11 cellular contexts compared by ENCODE assay signal in genomic region chr4:78707268-78707667, GRCh38.
DNase-seq lines count a peak whose midpoint lies in the region; ATAC-seq and TF ChIP-seq lines count a peak whose summit lies in the region.
"Had no signal": no experiment of that assay in that cellular context is flagged by ENCODE, and none has a peak within 500 bp of the region (broad histone marks: within the 10 kb centered on the region; RNA-seq: fewer than 3 reads in every experiment).

No MANE protein-coding gene starts in this region.

- H3K36me3 ChIP-seq in OCI-LY1 (ENCODE audit: insufficient read depth, low read length) = no peaks in the 10 kb centered on the region

- H3K27ac Mint-ChIP-seq in naive B cell = peak overlapping the region in 4 of 6 donors; percentile 27 to 80 (median 60)

- H3F3A ChIP-seq in OCI-LY1 (ENCODE audit: insufficient read depth, low read length) = no peaks in the 10 kb centered on the region

- no peak for TF ChIP-seq CTCF in OCI-LY1 (IDR thresholded peaks at IDR 0.05; ENCODE audit: low read length)

- H3K27me3 ChIP-seq in OCI-LY1 (ENCODE audit: insufficient read depth, low read length) = no peaks in the 10 kb centered on the region

- H3K27me3 Mint-ChIP-seq in naive B cell = no peaks in the 10 kb centered on the region

- ATAC-seq in GM18517 (IDR thresholded peaks at IDR 0.05; ENCODE audit: unreplicated experiment) = peak; percentile 47
- peak; percentile 54 for ATAC-seq in HG02623 (IDR thresholded peaks at IDR 0.05; ENCODE audit: unreplicated experiment)
- peak; percentile 57 to 77 for ATAC-seq in naive B cell (ENCODE audit: low read depth in 2 of 2)
- ATAC-seq in GM18519 (IDR thresholded peaks at IDR 0.05; ENCODE audit: low FRiP score, unreplicated experiment) = no peak
- ATAC-seq: Right ventricle myocardium inferior; stimulated activated naive CD8-positive, alpha-beta T cell treated with anti-CD3 and anti-CD28 coated beads, Interleukin-15, Interleukin-2, amounts not matched to agents 100 U/mL and 50 U/mL, for 24 hours had no signal

- H3K4me1 ChIP-seq in OCI-LY1 (ENCODE audit: insufficient read depth, low read length, severe bottlenecking) = peaks cover 34% of the 10 kb centered on the region

- H2AFZ ChIP-seq in OCI-LY1 (ENCODE audit: low read length) = no peak overlapping the region

- H3K9me2 ChIP-seq in OCI-LY1 (ENCODE audit: low read depth, low read length) = no peaks in the 10 kb centered on the region

- DNase-seq in naive B cell (no peak), RKO (ENCODE audit: low spot score) (no peak), DMS79 treated with DMSO at 0.1 percent for 48 hours (lab: John Stamatoyannopoulos, UW) (no peak), middle frontal gyrus (ENCODE audit: extremely low spot score, low spot score) (no peak)
- DNase-seq: stimulated activated CD4-positive, alpha-beta T cell treated with anti-CD3 and anti-CD28 coated beads, Interleukin-2, amount 100 ng/mL, for 48 hours; stimulated activated naive CD8-positive, alpha-beta T cell treated with anti-CD3 and anti-CD28 coated beads, Interleukin-15, Interleukin-2, amounts not matched to agents 100 U/mL and 50 U/mL, for 24 hours had no signal

- peak overlapping the region; percentile 32 for H3K4me2 ChIP-seq in OCI-LY1 (ENCODE audit: low read length)

- peaks cover 12 to 14% of the 10 kb centered on the region in 2 donors for H3K36me3 Mint-ChIP-seq in naive B cell

- no peak overlapping the region for H3K9ac ChIP-seq in OCI-LY1 (ENCODE audit: low read length)

- H3K27ac ChIP-seq in OCI-LY1 (ENCODE audit: low read depth, low read length, poor library complexity, severe bottlenecking) = peak overlapping the region; percentile 62

- H3K9me3 Mint-ChIP-seq in naive B cell = peaks cover 0 to 16% (median 8%) of the 10 kb centered on the region in 7 donors

- no peaks in the 10 kb centered on the region for H3K79me2 ChIP-seq in OCI-LY1 (ENCODE audit: insufficient read depth, low read length)

- peak overlapping the region in 3 of 8 donors; percentile 23 to 49 (median 38) for H3K4me3 Mint-ChIP-seq in naive B cell

- no peaks in the 10 kb centered on the region for H4K20me1 ChIP-seq in OCI-LY1 (ENCODE audit: insufficient read depth, low read length)

- peaks cover 7% of the 10 kb centered on the region for H3K9me3 ChIP-seq in OCI-LY1 (ENCODE audit: low read length)

- peaks cover 19 to 35% (median 24%) of the 10 kb centered on the region in 3 donors for H3K4me1 Mint-ChIP-seq in naive B cell

- peak overlapping the region; percentile 10 for H3K4me3 ChIP-seq in OCI-LY1 (ENCODE audit: low read depth, low read length, poor library complexity, severe bottlenecking)
